Comparison of ENCODE assay signal across 13 cellular contexts in genomic region chr5:89282832-89283510, GRCh38.
DNase-seq lines count a peak whose midpoint lies in the region; ATAC-seq, FAIRE-seq and TF ChIP-seq lines count a peak whose summit lies in the region.
"Had no signal": no experiment of that assay in that cellular context is flagged by ENCODE, and none has a peak within 500 bp of the region (broad histone marks: within the 10 kb centered on the region; RNA-seq: fewer than 3 reads in every experiment).

No MANE protein-coding gene starts in this region.

- H3K9me3 ChIP-seq in RWPE2 (ENCODE audit: severe bottlenecking) (no peaks in the 10 kb centered on the region), tibial artery (no peaks in the 10 kb centered on the region), heart left ventricle (no peaks in the 10 kb centered on the region)
- H3K9me3 ChIP-seq: vagina had no signal

- no peaks in the 10 kb centered on the region for H3K36me3 ChIP-seq in RWPE2 (ENCODE audit: low read depth)
- no peaks in the 10 kb centered on the region for H3K36me3 ChIP-seq in tibial artery
- no peaks in the 10 kb centered on the region for H3K36me3 ChIP-seq in heart left ventricle
- H3K36me3 ChIP-seq: vagina had no signal

- peaks cover 40% of the 10 kb centered on the region for H3K4me1 ChIP-seq in RWPE2 (ENCODE audit: insufficient read depth, poor library complexity, severe bottlenecking)
- peaks cover 0 to 33% (median 3%) of the 10 kb centered on the region in 4 donors for H3K4me1 ChIP-seq in tibial artery
- H3K4me1 ChIP-seq in heart left ventricle: no peaks in the 10 kb centered on the region
- H3K4me1 ChIP-seq: vagina had no signal

- DNase-seq in AG10803 (ENCODE audit: low read depth) (peak; percentile 40), H54 (ENCODE audit: insufficient read length, low spot score) (no peak), RWPE2 (ENCODE audit: low spot score) (no peak), glomerular visceral epithelial cell (ENCODE audit: extremely low spot score) (peak; percentile 67), tibial artery (no peak), SKM-1 (lab: John Stamatoyannopoulos, UW; ENCODE audit: unreplicated experiment) (no peak), heart left ventricle (no peak)
- DNase-seq: activated CD4-positive, CD25-positive, alpha-beta regulatory T cell; activated effector memory CD4-positive, alpha-beta T cell treated with anti-CD3 and anti-CD28 coated beads, Interleukin-2, amount 50 U/mL, for 16 hours; H7; left ventricle myocardium superior had no signal

- TF ChIP-seq POLR2A in H54 (IDR thresholded peaks at IDR 0.05; ENCODE audit: low read depth, low read length): no peak
- TF ChIP-seq POLR2A in heart left ventricle (IDR thresholded peaks at IDR 0.05): no peak

- intact Hi-C loops in tibial artery (cut with DNase I; ENCODE audit: low total_unique reads): no loop called here
- intact Hi-C loops in heart left ventricle (cut with DNase I): no loop called here

- H3K4me3 ChIP-seq in AG10803 (ENCODE audit: low read length): no peak overlapping the region
- H3K4me3 ChIP-seq in RWPE2 (ENCODE audit: severe bottlenecking): no peak overlapping the region
- no peak overlapping the region for H3K4me3 ChIP-seq in tibial artery
- no peak overlapping the region for H3K4me3 ChIP-seq in heart left ventricle
- H3K4me3 ChIP-seq: vagina had no signal

- H3K27me3 ChIP-seq in RWPE2 (ENCODE audit: insufficient read depth, poor library complexity, severe bottlenecking) (no peaks in the 10 kb centered on the region), tibial artery (no peaks in the 10 kb centered on the region), heart left ventricle (no peaks in the 10 kb centered on the region)
- H3K27me3 ChIP-seq: vagina had no signal

- WGBS in heart left ventricle, 4 donors: 94 to 96% (median 95%) methylated on average over 3 of the region's 3 CpGs

- peak; percentile 80 for FAIRE-seq in H54 (lab: Jason Lieb, UNC)

- H3K27ac ChIP-seq in RWPE2 (ENCODE audit: poor library complexity, severe bottlenecking) (peak overlapping the region; percentile 77), tibial artery (no peak overlapping the region), heart left ventricle (no peak overlapping the region)
- H3K27ac ChIP-seq: vagina had no signal

- ATAC-seq in RWPE2 (ENCODE audit: low read depth) (peak; percentile 86), GM21576 (IDR thresholded peaks at IDR 0.05; ENCODE audit: unreplicated experiment) (no peak), heart left ventricle (no peak)
- ATAC-seq: left ventricle myocardium superior had no signal

- TF ChIP-seq CTCF in AG10803 (conservative IDR thresholded peaks at IDR 0.05; ENCODE audit: low read length): no peak
- no peak for TF ChIP-seq CTCF in RWPE2 (IDR thresholded peaks at IDR 0.05; ENCODE audit: poor library complexity, severe bottlenecking)
- no peak for TF ChIP-seq CTCF in tibial artery (IDR thresholded peaks at IDR 0.05)
- no peak for TF ChIP-seq CTCF in heart left ventricle (IDR thresholded peaks at IDR 0.05)

Comparison
In these comparisons a context has a peak if more than half of its experiments do, and no peak if none do; other contexts are left out.
1. DNase-seq: peak in AG10803 (single experiment) and glomerular visceral epithelial cell (single experiment); none in H54 (single experiment), RWPE2 (single experiment), tibial artery (0 of 2), SKM-1 (single experiment) and heart left ventricle (0 of 5).